ENCODE assay signal across 10 cellular contexts in the genomic region with DNA sequence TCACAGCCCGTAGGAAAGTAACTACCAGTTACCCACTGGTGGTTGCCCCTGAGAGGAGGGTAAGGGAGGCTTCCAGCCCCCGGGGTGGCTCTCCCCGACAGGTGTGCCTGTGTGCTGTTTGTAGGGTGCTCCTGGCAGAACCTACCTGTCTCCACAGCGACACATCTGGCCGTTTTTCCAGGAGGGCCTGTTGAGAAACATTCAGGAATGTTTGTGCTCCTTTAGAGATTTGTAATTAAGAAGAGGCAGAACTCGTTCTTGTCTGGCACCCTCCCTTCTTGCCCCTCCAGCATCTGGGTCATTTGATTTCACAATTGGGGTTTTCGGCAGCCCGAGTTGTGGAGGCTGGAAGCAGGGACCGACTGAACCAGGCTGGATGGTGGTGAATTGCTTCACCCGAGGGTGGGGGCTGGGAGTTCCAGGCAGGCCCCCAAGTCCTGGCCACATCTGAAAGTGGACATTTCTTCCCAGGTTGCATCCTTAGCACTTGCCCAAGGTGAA.
A peak's percentile ranks its signal among the peaks of the same experiment; 100 is the strongest.
DNase-seq lines count a peak whose midpoint lies in the region; ATAC-seq and TF ChIP-seq lines count a peak whose summit lies in the region.
"Had no signal": no experiment of that assay in that cellular context is flagged by ENCODE, and none has a peak within 500 bp of the region (broad histone marks: within the 10 kb centered on the region; RNA-seq: fewer than 3 reads in every experiment).

No MANE protein-coding gene starts in this region.

- H3K4me3 ChIP-seq in HUES48 (ENCODE audit: low read depth, low read length) (no peak overlapping the region), dorsolateral prefrontal cortex (peak overlapping the region in 1 of 59 donors; percentile 23), lower lobe of right lung (peak overlapping the region; percentile 21)
- H3K4me3 ChIP-seq: thoracic aorta had no signal

- in situ Hi-C loops in ACHN (cut with HindIII; ENCODE audit: low pct_ligation_motif_present, low pct_unique_long_range_greater_than_20kb, low sequenced_read_pairs), result no loop called here

- POLR2A ChIA-PET in HEK293T (lab: Yijun Ruan, JAX), result no interaction called here
- POLR2A ChIA-PET in activated CD8-positive, alpha-beta T cell treated with anti-CD3 and anti-CD28 coated beads, Interleukin-2, amount 10 ng/mL, durations not matched to agents 7 days and 5 days (lab: Charles Lee), result no interaction called here

- no peak overlapping the region for H3K27ac Mint-ChIP-seq in activated CD8-positive, alpha-beta T cell treated with anti-CD3 and anti-CD28 coated beads, Interleukin-2, amount 10 ng/mL, durations not matched to agents 7 days and 5 days
- H3K27ac Mint-ChIP-seq: activated T-helper 2 cell treated with anti-CD3 and anti-CD28 coated beads, Interferon-gamma antibody, Interleukin-2, Interleukin-4, amounts not matched to agents 10 μg/mL and 5 μg/mL and 100 μg/mL, durations not matched to agents 14 hours and 24 hours and 36 hours had no signal

- CTCF ChIA-PET in HEK293T (lab: Yijun Ruan, JAX), result no interaction called here
- CTCF ChIA-PET in activated CD8-positive, alpha-beta T cell treated with anti-CD3 and anti-CD28 coated beads, Interleukin-2, amount 10 ng/mL, durations not matched to agents 7 days and 5 days (lab: Charles Lee), result no interaction called here

- DNase-seq in ACHN (peak; percentile 42), dorsolateral prefrontal cortex (peak in 3 of 10 donors; percentile 19 to 49 (median 47)), lower lobe of right lung (peak; percentile 77), HEK293T (ENCODE audit: extremely low spot score) (no peak)
- no peak for DNase-seq in stimulated activated CD4-positive, alpha-beta T cell treated with anti-CD3 and anti-CD28 coated beads, Interleukin-12 subunit alpha, Interleukin-12 subunit beta, amount 100 ng/mL, for 4 hours
- no peak for DNase-seq in activated CD8-positive, alpha-beta T cell treated with anti-CD3 and anti-CD28 coated beads, Interleukin-2, amount 10 ng/mL, durations not matched to agents 7 days and 5 days

- H3K4me1 ChIP-seq in HUES48 (ENCODE audit: control insufficient read depth, insufficient read depth, low read length), result peaks cover 22% of the 10 kb centered on the region
- H3K4me1 ChIP-seq in lower lobe of right lung, result peaks cover 15% of the 10 kb centered on the region

- no peaks in the 10 kb centered on the region for H3K9me3 ChIP-seq in HUES48 (ENCODE audit: control insufficient read depth, insufficient read depth, low read length)
- H3K9me3 ChIP-seq in lower lobe of right lung, result no peaks in the 10 kb centered on the region
- H3K9me3 ChIP-seq: thoracic aorta had no signal

- no peaks in the 10 kb centered on the region for H3K27me3 ChIP-seq in HUES48 (ENCODE audit: control insufficient read depth, insufficient read depth, low read length)
- H3K27me3 ChIP-seq in dorsolateral prefrontal cortex, result peaks cover 0 to 2% (median 0%) of the 10 kb centered on the region in 45 donors
- H3K27me3 ChIP-seq in lower lobe of right lung (ENCODE audit: low read depth), result no peaks in the 10 kb centered on the region

- ATAC-seq in lower lobe of right lung, result peak; percentile 83 to 86
- no peak for ATAC-seq in GM18520 (IDR thresholded peaks at IDR 0.05; ENCODE audit: unreplicated experiment)
- ATAC-seq in activated CD8-positive, alpha-beta T cell treated with anti-CD3 and anti-CD28 coated beads, Interleukin-2, amount 10 ng/mL, durations not matched to agents 7 days and 5 days, result no peak

- H3K9me3 Mint-ChIP-seq in activated CD8-positive, alpha-beta T cell treated with anti-CD3 and anti-CD28 coated beads, Interleukin-2, amount 10 ng/mL, durations not matched to agents 7 days and 5 days (ENCODE audit: insufficient read depth), result no peaks in the 10 kb centered on the region
- H3K9me3 Mint-ChIP-seq: activated T-helper 2 cell treated with anti-CD3 and anti-CD28 coated beads, Interferon-gamma antibody, Interleukin-2, Interleukin-4, amounts not matched to agents 10 μg/mL and 5 μg/mL and 100 μg/mL, durations not matched to agents 14 hours and 24 hours and 36 hours had no signal

- H3K4me3 Mint-ChIP-seq in activated CD8-positive, alpha-beta T cell treated with anti-CD3 and anti-CD28 coated beads, Interleukin-2, amount 10 ng/mL, durations not matched to agents 7 days and 5 days, result no peak overlapping the region

- no peak overlapping the region for H3K9ac ChIP-seq in HUES48 (ENCODE audit: low read depth, low read length)

- intact Hi-C loops in dorsolateral prefrontal cortex (cut with DNase I), result loop anchor here in 1 of 2 donors (2.0 to 10.0 kb wide), 2 partner anchors 69 to 81 kb away; no protein-coding TSS in a partner anchor
- intact Hi-C loops in lower lobe of right lung (cut with DNase I), result no loop called here

- no peaks in the 10 kb centered on the region for H3K36me3 Mint-ChIP-seq in activated CD8-positive, alpha-beta T cell treated with anti-CD3 and anti-CD28 coated beads, Interleukin-2, amount 10 ng/mL, durations not matched to agents 7 days and 5 days (ENCODE audit: low read depth)

- no peaks in the 10 kb centered on the region for H3K36me3 ChIP-seq in HUES48 (ENCODE audit: control insufficient read depth, insufficient read depth, low read length)
- H3K36me3 ChIP-seq in lower lobe of right lung, result no peaks in the 10 kb centered on the region
- H3K36me3 ChIP-seq: thoracic aorta had no signal

- TF ChIP-seq CTCF in dorsolateral prefrontal cortex (IDR thresholded peaks at IDR 0.05 in 54 of 56, conservative IDR thresholded peaks at IDR 0.05 in 2 of 56; ENCODE audit: low read depth in 1 of 56, partially characterized antibody in 56 of 56) (peak in 5 of 56 donors; percentile 5 to 21 (median 11)), lower lobe of right lung (IDR thresholded peaks at IDR 0.05) (peak; percentile 27)

- H3K27me3 Mint-ChIP-seq in activated CD8-positive, alpha-beta T cell treated with anti-CD3 and anti-CD28 coated beads, Interleukin-2, amount 10 ng/mL, durations not matched to agents 7 days and 5 days (ENCODE audit: low read depth), result peaks cover 3% of the 10 kb centered on the region

- H3K4me1 Mint-ChIP-seq in activated CD8-positive, alpha-beta T cell treated with anti-CD3 and anti-CD28 coated beads, Interleukin-2, amount 10 ng/mL, durations not matched to agents 7 days and 5 days (ENCODE audit: low read depth), result no peaks in the 10 kb centered on the region

- peak overlapping the region; percentile 13 for H3K27ac ChIP-seq in HUES48 (ENCODE audit: low read depth, low read length)
- H3K27ac ChIP-seq in dorsolateral prefrontal cortex, result peak overlapping the region in 40 of 59 donors; percentile 1 to 82 (median 58)
- H3K27ac ChIP-seq in lower lobe of right lung, result peak overlapping the region; percentile 58
- H3K27ac ChIP-seq: thoracic aorta had no signal

TF ChIP-seq in HEK293T, 16 proteins besides CTCF, POLR2A, EP300 and RAD21:
- no peak for TF ChIP-seq FOXA1 (IDR thresholded peaks at IDR 0.05)
- TF ChIP-seq SP1 (IDR thresholded peaks at IDR 0.05), result no peak
- no peak for TF ChIP-seq NFRKB (IDR thresholded peaks at IDR 0.05)
- TF ChIP-seq HDGF (IDR thresholded peaks at IDR 0.05; ENCODE audit: borderline replicate concordance), result no peak
- no peak for TF ChIP-seq CTBP1 (IDR thresholded peaks at IDR 0.05; ENCODE audit: borderline replicate concordance)
- TF ChIP-seq ARNT (IDR thresholded peaks at IDR 0.05), result no peak
- no peak for TF ChIP-seq TARDBP (IDR thresholded peaks at IDR 0.05)
- TF ChIP-seq ZNF384 (IDR thresholded peaks at IDR 0.05), result no peak
- no peak for TF ChIP-seq FOXM1 (IDR thresholded peaks at IDR 0.05; ENCODE audit: borderline replicate concordance)
- TF ChIP-seq BHLHE40 (IDR thresholded peaks at IDR 0.05; ENCODE audit: borderline replicate concordance), result no peak
- no peak for TF ChIP-seq LEF1 (IDR thresholded peaks at IDR 0.05; ENCODE audit: borderline replicate concordance)
- TF ChIP-seq L3MBTL2 (conservative IDR thresholded peaks at IDR 0.05), result no peak
- no peak for TF ChIP-seq FOXK2 (IDR thresholded peaks at IDR 0.05)
- TF ChIP-seq ELF4 (IDR thresholded peaks at IDR 0.05), result no peak
- no peak for TF ChIP-seq SUZ12 (IDR thresholded peaks at IDR 0.05)
- TF ChIP-seq, protein P1, sequence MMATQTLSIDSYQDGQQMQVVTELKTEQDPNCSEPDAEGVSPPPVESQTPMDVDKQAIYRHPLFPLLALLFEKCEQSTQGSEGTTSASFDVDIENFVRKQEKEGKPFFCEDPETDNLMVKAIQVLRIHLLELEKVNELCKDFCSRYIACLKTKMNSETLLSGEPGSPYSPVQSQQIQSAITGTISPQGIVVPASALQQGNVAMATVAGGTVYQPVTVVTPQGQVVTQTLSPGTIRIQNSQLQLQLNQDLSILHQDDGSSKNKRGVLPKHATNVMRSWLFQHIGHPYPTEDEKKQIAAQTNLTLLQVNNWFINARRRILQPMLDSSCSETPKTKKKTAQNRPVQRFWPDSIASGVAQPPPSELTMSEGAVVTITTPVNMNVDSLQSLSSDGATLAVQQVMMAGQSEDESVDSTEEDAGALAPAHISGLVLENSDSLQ (IDR thresholded peaks at IDR 0.05), result no peak

Comparison
In these comparisons a context has a peak if more than half of its experiments do, and no peak if none do; other contexts are left out.
1. DNase-seq: peak in ACHN (single experiment) and lower lobe of right lung (single experiment); none in stimulated activated CD4-positive, alpha-beta T cell treated with anti-CD3 and anti-CD28 coated beads, Interleukin-12 subunit alpha, Interleukin-12 subunit beta, amount 100 ng/mL, for 4 hours (single experiment), HEK293T (single experiment) and activated CD8-positive, alpha-beta T cell treated with anti-CD3 and anti-CD28 coated beads, Interleukin-2, amount 10 ng/mL, durations not matched to agents 7 days and 5 days (single experiment).
2. ATAC-seq: peak in lower lobe of right lung (2 of 2); none in GM18520 (single experiment) and activated CD8-positive, alpha-beta T cell treated with anti-CD3 and anti-CD28 coated beads, Interleukin-2, amount 10 ng/mL, durations not matched to agents 7 days and 5 days (single experiment).
3. Peak in every context shown above with its lines, with median percentiles within 50 percentile points of each other: H3K27ac ChIP-seq.